In the genomic region with DNA sequence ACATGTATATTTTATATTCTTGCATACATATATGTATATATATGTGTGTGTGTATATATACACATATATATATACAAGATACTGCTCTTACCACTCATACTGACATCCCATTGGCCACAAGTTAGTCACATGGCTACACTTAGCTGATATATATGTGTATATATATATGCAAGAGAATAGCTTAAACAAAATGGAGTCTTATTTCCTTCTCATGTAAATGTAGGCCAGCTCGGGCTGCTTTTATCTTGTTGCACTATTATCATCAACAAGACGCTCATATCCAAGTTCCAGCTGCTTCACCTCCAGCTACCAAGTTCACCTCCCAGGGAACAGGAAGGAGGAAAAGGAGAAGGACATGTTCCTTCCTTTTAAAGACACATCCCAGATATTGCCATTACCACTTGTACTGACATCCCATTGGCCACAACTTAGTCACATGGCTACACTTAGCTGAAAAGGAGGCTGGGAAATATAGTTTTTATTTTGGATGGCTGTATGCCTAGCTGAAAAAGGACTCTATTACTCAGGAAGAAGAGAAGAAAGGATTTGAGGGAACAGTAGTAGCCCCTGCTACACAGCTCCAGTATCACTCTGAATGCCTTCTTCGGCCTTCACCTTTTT, we compare ENCODE assay signal across 1 cellular context.
TF ChIP-seq lines count a peak whose summit lies in the region.

No MANE protein-coding gene starts in this region.

TF ChIP-seq in HepG2, 621 proteins besides CTCF, POLR2A, EP300 and RAD21:
- TF ChIP-seq HMG20B (CRISPR knock-in tag; conservative IDR thresholded peaks at IDR 0.05) (no peak), HCFC1 (IDR thresholded peaks at IDR 0.05; ENCODE audit: low read depth, low read length) (no peak), ZNF558 (CRISPR knock-in tag; IDR thresholded peaks at IDR 0.05; ENCODE audit: borderline replicate concordance) (no peak), XRCC5 (optimal IDR thresholded peaks at IDR 0.05; ENCODE audit: low read length) (no peak), ZNF713 (CRISPR knock-in tag; IDR thresholded peaks at IDR 0.05) (no peak), ZNF101 (CRISPR knock-in tag; IDR thresholded peaks at IDR 0.05; ENCODE audit: borderline replicate concordance, low read depth) (no peak), ZNF143 (CRISPR knock-in tag; IDR thresholded peaks at IDR 0.05) (peak; percentile 69; the same call in 1 of the 2 replicates), ZSCAN21 (CRISPR knock-in tag; IDR thresholded peaks at IDR 0.05; ENCODE audit: borderline replicate concordance) (no peak), ZNF3 (CRISPR knock-in tag; IDR thresholded peaks at IDR 0.05) (no peak), PHF20 (CRISPR knock-in tag; IDR thresholded peaks at IDR 0.05) (no peak), ZNF775 (CRISPR knock-in tag; IDR thresholded peaks at IDR 0.05; ENCODE audit: borderline replicate concordance) (no peak), ZNF605 (CRISPR knock-in tag; IDR thresholded peaks at IDR 0.05) (no peak), NFYC (CRISPR knock-in tag; IDR thresholded peaks at IDR 0.05) (peak; percentile 45; the same call in 1 of the 2 replicates), TRIM24 (CRISPR knock-in tag; IDR thresholded peaks at IDR 0.05) (no peak), THAP11 (CRISPR knock-in tag; IDR thresholded peaks at IDR 0.05) (peak; percentile 56)
- TF ChIP-seq, protein P1, sequence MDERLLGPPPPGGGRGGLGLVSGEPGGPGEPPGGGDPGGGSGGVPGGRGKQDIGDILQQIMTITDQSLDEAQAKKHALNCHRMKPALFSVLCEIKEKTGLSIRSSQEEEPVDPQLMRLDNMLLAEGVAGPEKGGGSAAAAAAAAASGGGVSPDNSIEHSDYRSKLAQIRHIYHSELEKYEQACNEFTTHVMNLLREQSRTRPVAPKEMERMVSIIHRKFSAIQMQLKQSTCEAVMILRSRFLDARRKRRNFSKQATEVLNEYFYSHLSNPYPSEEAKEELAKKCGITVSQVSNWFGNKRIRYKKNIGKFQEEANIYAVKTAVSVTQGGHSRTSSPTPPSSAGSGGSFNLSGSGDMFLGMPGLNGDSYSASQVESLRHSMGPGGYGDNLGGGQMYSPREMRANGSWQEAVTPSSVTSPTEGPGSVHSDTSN (CRISPR knock-in tag; IDR thresholded peaks at IDR 0.05): no peak
- TF ChIP-seq, protein P2, sequence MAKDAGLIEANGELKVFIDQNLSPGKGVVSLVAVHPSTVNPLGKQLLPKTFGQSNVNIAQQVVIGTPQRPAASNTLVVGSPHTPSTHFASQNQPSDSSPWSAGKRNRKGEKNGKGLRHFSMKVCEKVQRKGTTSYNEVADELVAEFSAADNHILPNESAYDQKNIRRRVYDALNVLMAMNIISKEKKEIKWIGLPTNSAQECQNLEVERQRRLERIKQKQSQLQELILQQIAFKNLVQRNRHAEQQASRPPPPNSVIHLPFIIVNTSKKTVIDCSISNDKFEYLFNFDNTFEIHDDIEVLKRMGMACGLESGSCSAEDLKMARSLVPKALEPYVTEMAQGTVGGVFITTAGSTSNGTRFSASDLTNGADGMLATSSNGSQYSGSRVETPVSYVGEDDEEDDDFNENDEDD (CRISPR knock-in tag; IDR thresholded peaks at IDR 0.05; ENCODE audit: borderline replicate concordance): no peak
- TF ChIP-seq, protein P3, sequence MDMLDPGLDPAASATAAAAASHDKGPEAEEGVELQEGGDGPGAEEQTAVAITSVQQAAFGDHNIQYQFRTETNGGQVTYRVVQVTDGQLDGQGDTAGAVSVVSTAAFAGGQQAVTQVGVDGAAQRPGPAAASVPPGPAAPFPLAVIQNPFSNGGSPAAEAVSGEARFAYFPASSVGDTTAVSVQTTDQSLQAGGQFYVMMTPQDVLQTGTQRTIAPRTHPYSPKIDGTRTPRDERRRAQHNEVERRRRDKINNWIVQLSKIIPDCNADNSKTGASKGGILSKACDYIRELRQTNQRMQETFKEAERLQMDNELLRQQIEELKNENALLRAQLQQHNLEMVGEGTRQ (IDR thresholded peaks at IDR 0.05; ENCODE audit: low read depth, low read length): no peak
- TF ChIP-seq, protein P3 (CRISPR knock-in tag; IDR thresholded peaks at IDR 0.05; ENCODE audit: borderline replicate concordance): peak; percentile 68; the same call in 1 of the 2 replicates
- TF ChIP-seq, protein P4, sequence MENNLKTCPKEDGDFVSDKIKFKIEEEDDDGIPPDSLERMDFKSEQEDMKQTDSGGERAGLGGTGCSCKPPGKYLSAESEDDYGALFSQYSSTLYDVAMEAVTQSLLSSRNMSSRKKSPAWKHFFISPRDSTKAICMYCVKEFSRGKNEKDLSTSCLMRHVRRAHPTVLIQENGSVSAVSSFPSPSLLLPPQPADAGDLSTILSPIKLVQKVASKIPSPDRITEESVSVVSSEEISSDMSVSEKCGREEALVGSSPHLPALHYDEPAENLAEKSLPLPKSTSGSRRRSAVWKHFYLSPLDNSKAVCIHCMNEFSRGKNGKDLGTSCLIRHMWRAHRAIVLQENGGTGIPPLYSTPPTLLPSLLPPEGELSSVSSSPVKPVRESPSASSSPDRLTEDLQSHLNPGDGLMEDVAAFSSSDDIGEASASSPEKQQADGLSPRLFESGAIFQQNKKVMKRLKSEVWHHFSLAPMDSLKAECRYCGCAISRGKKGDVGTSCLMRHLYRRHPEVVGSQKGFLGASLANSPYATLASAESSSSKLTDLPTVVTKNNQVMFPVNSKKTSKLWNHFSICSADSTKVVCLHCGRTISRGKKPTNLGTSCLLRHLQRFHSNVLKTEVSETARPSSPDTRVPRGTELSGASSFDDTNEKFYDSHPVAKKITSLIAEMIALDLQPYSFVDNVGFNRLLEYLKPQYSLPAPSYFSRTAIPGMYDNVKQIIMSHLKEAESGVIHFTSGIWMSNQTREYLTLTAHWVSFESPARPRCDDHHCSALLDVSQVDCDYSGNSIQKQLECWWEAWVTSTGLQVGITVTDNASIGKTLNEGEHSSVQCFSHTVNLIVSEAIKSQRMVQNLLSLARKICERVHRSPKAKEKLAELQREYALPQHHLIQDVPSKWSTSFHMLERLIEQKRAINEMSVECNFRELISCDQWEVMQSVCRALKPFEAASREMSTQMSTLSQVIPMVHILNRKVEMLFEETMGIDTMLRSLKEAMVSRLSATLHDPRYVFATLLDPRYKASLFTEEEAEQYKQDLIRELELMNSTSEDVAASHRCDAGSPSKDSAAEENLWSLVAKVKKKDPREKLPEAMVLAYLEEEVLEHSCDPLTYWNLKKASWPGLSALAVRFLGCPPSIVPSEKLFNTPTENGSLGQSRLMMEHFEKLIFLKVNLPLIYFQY (CRISPR knock-in tag; IDR thresholded peaks at IDR 0.05; ENCODE audit: borderline replicate concordance): no peak
- TF ChIP-seq, protein P5, sequence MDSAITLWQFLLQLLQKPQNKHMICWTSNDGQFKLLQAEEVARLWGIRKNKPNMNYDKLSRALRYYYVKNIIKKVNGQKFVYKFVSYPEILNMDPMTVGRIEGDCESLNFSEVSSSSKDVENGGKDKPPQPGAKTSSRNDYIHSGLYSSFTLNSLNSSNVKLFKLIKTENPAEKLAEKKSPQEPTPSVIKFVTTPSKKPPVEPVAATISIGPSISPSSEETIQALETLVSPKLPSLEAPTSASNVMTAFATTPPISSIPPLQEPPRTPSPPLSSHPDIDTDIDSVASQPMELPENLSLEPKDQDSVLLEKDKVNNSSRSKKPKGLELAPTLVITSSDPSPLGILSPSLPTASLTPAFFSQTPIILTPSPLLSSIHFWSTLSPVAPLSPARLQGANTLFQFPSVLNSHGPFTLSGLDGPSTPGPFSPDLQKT (CRISPR knock-in tag; IDR thresholded peaks at IDR 0.05; ENCODE audit: borderline replicate concordance): no peak
